Comparison of ENCODE assay signal across 11 cellular contexts in genomic region chr14:102565331-102565887, GRCh38. TPM values are rescaled to one million over a fixed set of nuclear protein-coding genes. Genes with fewer than 3 reads are reported as not detected.
DNase-seq lines count a peak whose midpoint lies in the region; ATAC-seq and TF ChIP-seq lines count a peak whose summit lies in the region.
"Had no signal": no experiment of that assay in that cellular context is flagged by ENCODE, and none has a peak within 500 bp of the region (broad histone marks: within the 10 kb centered on the region; RNA-seq: fewer than 3 reads in every experiment).

No MANE protein-coding gene starts in this region.

- peak overlapping the region; percentile 40 for H3K4me2 ChIP-seq in OCI-LY3 (ENCODE audit: low read length)
- H3K4me2 ChIP-seq: hepatocyte had no signal

- H3K4me1 ChIP-seq in OCI-LY3 (ENCODE audit: low read length) = peaks cover 27% of the 10 kb centered on the region
- H3K4me1 ChIP-seq in neutrophil (ENCODE audit: control insufficient read depth in 1 of 2, insufficient read depth in 1 of 2, low read depth in 1 of 2, low read length in 1 of 2) = peaks cover 55% of the 10 kb centered on the region in 2 experiments
- H3K4me1 ChIP-seq in thyroid gland = peaks cover 0 to 6% of the 10 kb centered on the region in 2 donors

- peaks cover 3% of the 10 kb centered on the region; the same call in 1 of the 2 replicates for H3K27me3 ChIP-seq in OCI-LY3 (ENCODE audit: low read depth, low read length)
- no peaks in the 10 kb centered on the region for H3K27me3 ChIP-seq in neutrophil
- no peaks in the 10 kb centered on the region for H3K27me3 ChIP-seq in thyroid gland
- H3K27me3 ChIP-seq: hepatocyte had no signal

- peak overlapping the region; percentile 16 for H3K4me3 ChIP-seq in OCI-LY3 (ENCODE audit: low read length)
- peak overlapping the region in 1 of 2 experiments; percentile 24 for H3K4me3 ChIP-seq in neutrophil (ENCODE audit: low read depth in 1 of 2, low read length in 1 of 2)
- no peak overlapping the region for H3K4me3 ChIP-seq in thyroid gland (replicated peaks in 1 of 3)
- H3K4me3 ChIP-seq: hepatocyte had no signal

- no peak overlapping the region for H3K4me3 Mint-ChIP-seq in activated CD8-positive, alpha-beta T cell treated with anti-CD3 and anti-CD28 coated beads, Interleukin-2, amount 10 ng/mL, durations not matched to agents 7 days and 5 days
- H3K4me3 Mint-ChIP-seq: activated naive CD4-positive, alpha-beta T cell treated with anti-CD3 and anti-CD28 coated beads, Interleukin-2, amount 50 U/mL, for 24 hours had no signal

- ATAC-seq in GM18868 (IDR thresholded peaks at IDR 0.05; ENCODE audit: unreplicated experiment) = peak; percentile 61
- ATAC-seq in HG02884 (IDR thresholded peaks at IDR 0.05; ENCODE audit: unreplicated experiment) = peak; percentile 84
- no peak for ATAC-seq in activated CD8-positive, alpha-beta T cell treated with anti-CD3 and anti-CD28 coated beads, Interleukin-2, amount 10 ng/mL, durations not matched to agents 7 days and 5 days
- ATAC-seq: Panc1 had no signal

- H3K9me3 ChIP-seq in OCI-LY3 (ENCODE audit: insufficient read depth, low read length) = no peaks in the 10 kb centered on the region
- H3K9me3 ChIP-seq in neutrophil = no peaks in the 10 kb centered on the region
- H3K9me3 ChIP-seq in thyroid gland = no peaks in the 10 kb centered on the region

- CTCF ChIA-PET in activated CD8-positive, alpha-beta T cell treated with anti-CD3 and anti-CD28 coated beads, Interleukin-2, amount 10 ng/mL, durations not matched to agents 7 days and 5 days (lab: Charles Lee) = interaction anchor here (1.2 to 2.4 kb wide), 3 partner anchors 30 to 129 kb away, joined by 3 to 16 read pairs (median 3); no protein-coding TSS in a partner anchor

- H3K27me3 Mint-ChIP-seq in activated CD8-positive, alpha-beta T cell treated with anti-CD3 and anti-CD28 coated beads, Interleukin-2, amount 10 ng/mL, durations not matched to agents 7 days and 5 days (ENCODE audit: low read depth) = no peaks in the 10 kb centered on the region
- H3K27me3 Mint-ChIP-seq: activated naive CD4-positive, alpha-beta T cell treated with anti-CD3 and anti-CD28 coated beads, Interleukin-2, amount 50 U/mL, for 24 hours had no signal

- H3K27ac Mint-ChIP-seq in activated CD8-positive, alpha-beta T cell treated with anti-CD3 and anti-CD28 coated beads, Interleukin-2, amount 10 ng/mL, durations not matched to agents 7 days and 5 days = no peak overlapping the region
- H3K27ac Mint-ChIP-seq: activated naive CD4-positive, alpha-beta T cell treated with anti-CD3 and anti-CD28 coated beads, Interleukin-2, amount 50 U/mL, for 24 hours had no signal

- no peak for DNase-seq in AG08396 (ENCODE audit: low spot score)
- no peak for DNase-seq in thyroid gland
- DNase-seq in activated CD8-positive, alpha-beta T cell treated with anti-CD3 and anti-CD28 coated beads, Interleukin-2, amount 10 ng/mL, durations not matched to agents 7 days and 5 days = no peak
- DNase-seq: NCI-H2107 had no signal

- peak overlapping the region; percentile 17; the same call in 1 of the 2 replicates for H3K9ac ChIP-seq in OCI-LY3 (ENCODE audit: low read length)

- H2AFZ ChIP-seq in OCI-LY3 (ENCODE audit: low read depth, low read length) = no peak overlapping the region
- H2AFZ ChIP-seq: hepatocyte had no signal

- intact Hi-C loops in thyroid gland (cut with DNase I) = no loop called here

- peaks cover 25% of the 10 kb centered on the region for H3K4me1 Mint-ChIP-seq in activated CD8-positive, alpha-beta T cell treated with anti-CD3 and anti-CD28 coated beads, Interleukin-2, amount 10 ng/mL, durations not matched to agents 7 days and 5 days (ENCODE audit: low read depth)

- H3K27ac ChIP-seq in OCI-LY3 (ENCODE audit: low read length) (peak overlapping the region; percentile 13; the same call in 1 of the 2 replicates), neutrophil (peak overlapping the region; percentile 80), thyroid gland (no peak overlapping the region)
- H3K27ac ChIP-seq: hepatocyte had no signal

- no peaks in the 10 kb centered on the region for H3K9me3 Mint-ChIP-seq in activated CD8-positive, alpha-beta T cell treated with anti-CD3 and anti-CD28 coated beads, Interleukin-2, amount 10 ng/mL, durations not matched to agents 7 days and 5 days (ENCODE audit: insufficient read depth)
- H3K9me3 Mint-ChIP-seq: activated naive CD4-positive, alpha-beta T cell treated with anti-CD3 and anti-CD28 coated beads, Interleukin-2, amount 50 U/mL, for 24 hours had no signal

- TF ChIP-seq POLR2A in thyroid gland (IDR thresholded peaks at IDR 0.05) = no peak

- WGBS in thyroid gland, 2 donors = 75 to 78% methylated on average over 10 of the region's 10 CpGs

- POLR2A ChIA-PET in activated CD8-positive, alpha-beta T cell treated with anti-CD3 and anti-CD28 coated beads, Interleukin-2, amount 10 ng/mL, durations not matched to agents 7 days and 5 days (lab: Charles Lee) = interaction anchor here (0.6 kb wide), 1 partner anchor 18 kb away, joined by 4 read pairs; no protein-coding TSS in a partner anchor

- H3K79me2 ChIP-seq in OCI-LY3 (ENCODE audit: low read length) = no peaks in the 10 kb centered on the region
- H3K79me2 ChIP-seq: hepatocyte had no signal

- H4K20me1 ChIP-seq in OCI-LY3 (ENCODE audit: insufficient read depth, low read length) = no peaks in the 10 kb centered on the region

- no peaks in the 10 kb centered on the region for H3K36me3 Mint-ChIP-seq in activated CD8-positive, alpha-beta T cell treated with anti-CD3 and anti-CD28 coated beads, Interleukin-2, amount 10 ng/mL, durations not matched to agents 7 days and 5 days (ENCODE audit: low read depth)
- H3K36me3 Mint-ChIP-seq: activated naive CD4-positive, alpha-beta T cell treated with anti-CD3 and anti-CD28 coated beads, Interleukin-2, amount 50 U/mL, for 24 hours had no signal

- peak; percentile 23; the same call in 1 of the 2 replicates for TF ChIP-seq CTCF in OCI-LY3 (IDR thresholded peaks at IDR 0.05; ENCODE audit: low read depth, low read length)
- TF ChIP-seq CTCF in neutrophil (IDR thresholded peaks at IDR 0.05) = no peak
- no peak for TF ChIP-seq CTCF in thyroid gland (IDR thresholded peaks at IDR 0.05)

- H3K36me3 ChIP-seq in OCI-LY3 (replicated peaks; ENCODE audit: low read depth, low read length) (no peaks in the 10 kb centered on the region), neutrophil (no peaks in the 10 kb centered on the region), thyroid gland (no peaks in the 10 kb centered on the region)

RNA-seq across cellular contexts. Expression of gene RCOR1, which starts 27.0 kb away (rescaled TPM):
- total RNA-seq in thyroid gland = 10 to 100 TPM in 3 of 4 donors, 1 to 10 TPM in 1; 9.4 to 14.2 (median 11.3) TPM
- total RNA-seq in activated CD8-positive, alpha-beta T cell treated with anti-CD3 and anti-CD28 coated beads, Interleukin-2, amount 10 ng/mL, durations not matched to agents 7 days and 5 days = 10 to 100 TPM; 22.4 to 24.7 TPM

RNA-seq across cellular contexts. Expression of gene ANKRD9, which starts 55.8 kb away (rescaled TPM):
- 10 to 100 TPM; 36.4 to 62.8 (median 55.0) TPM for total RNA-seq in thyroid gland
- 1 to 10 TPM; 9.7 to 10.0 TPM for total RNA-seq in activated CD8-positive, alpha-beta T cell treated with anti-CD3 and anti-CD28 coated beads, Interleukin-2, amount 10 ng/mL, durations not matched to agents 7 days and 5 days

Comparison
In these comparisons a context has a peak if more than half of its experiments do, and no peak if none do; other contexts are left out.
1. H3K27ac ChIP-seq: peak in OCI-LY3 (single experiment) and neutrophil (single experiment); none in thyroid gland (0 of 3).